In genomic region chr11:1382429-1382828, GRCh38 we compare ENCODE assay signal across 1 cellular context.
TF ChIP-seq lines count a peak whose summit lies in the region.

No MANE protein-coding gene starts in this region.

TF ChIP-seq in HCT116, 20 proteins besides CTCF, POLR2A, EP300 and RAD21 (continued from another document):
- TF ChIP-seq, protein P1, sequence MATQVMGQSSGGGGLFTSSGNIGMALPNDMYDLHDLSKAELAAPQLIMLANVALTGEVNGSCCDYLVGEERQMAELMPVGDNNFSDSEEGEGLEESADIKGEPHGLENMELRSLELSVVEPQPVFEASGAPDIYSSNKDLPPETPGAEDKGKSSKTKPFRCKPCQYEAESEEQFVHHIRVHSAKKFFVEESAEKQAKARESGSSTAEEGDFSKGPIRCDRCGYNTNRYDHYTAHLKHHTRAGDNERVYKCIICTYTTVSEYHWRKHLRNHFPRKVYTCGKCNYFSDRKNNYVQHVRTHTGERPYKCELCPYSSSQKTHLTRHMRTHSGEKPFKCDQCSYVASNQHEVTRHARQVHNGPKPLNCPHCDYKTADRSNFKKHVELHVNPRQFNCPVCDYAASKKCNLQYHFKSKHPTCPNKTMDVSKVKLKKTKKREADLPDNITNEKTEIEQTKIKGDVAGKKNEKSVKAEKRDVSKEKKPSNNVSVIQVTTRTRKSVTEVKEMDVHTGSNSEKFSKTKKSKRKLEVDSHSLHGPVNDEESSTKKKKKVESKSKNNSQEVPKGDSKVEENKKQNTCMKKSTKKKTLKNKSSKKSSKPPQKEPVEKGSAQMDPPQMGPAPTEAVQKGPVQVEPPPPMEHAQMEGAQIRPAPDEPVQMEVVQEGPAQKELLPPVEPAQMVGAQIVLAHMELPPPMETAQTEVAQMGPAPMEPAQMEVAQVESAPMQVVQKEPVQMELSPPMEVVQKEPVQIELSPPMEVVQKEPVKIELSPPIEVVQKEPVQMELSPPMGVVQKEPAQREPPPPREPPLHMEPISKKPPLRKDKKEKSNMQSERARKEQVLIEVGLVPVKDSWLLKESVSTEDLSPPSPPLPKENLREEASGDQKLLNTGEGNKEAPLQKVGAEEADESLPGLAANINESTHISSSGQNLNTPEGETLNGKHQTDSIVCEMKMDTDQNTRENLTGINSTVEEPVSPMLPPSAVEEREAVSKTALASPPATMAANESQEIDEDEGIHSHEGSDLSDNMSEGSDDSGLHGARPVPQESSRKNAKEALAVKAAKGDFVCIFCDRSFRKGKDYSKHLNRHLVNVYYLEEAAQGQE (IDR thresholded peaks at IDR 0.05; ENCODE audit: low read depth) = no peak
- TF ChIP-seq POLR2AphosphoS5 (IDR thresholded peaks at IDR 0.05; ENCODE audit: low read depth, low read length) = no peak
- no peak for TF ChIP-seq ELF1 (IDR thresholded peaks at IDR 0.05; ENCODE audit: borderline replicate concordance, low read depth)
- TF ChIP-seq SP1 (IDR thresholded peaks at IDR 0.05; ENCODE audit: low read depth) = no peak
- TF ChIP-seq CEBPB (IDR thresholded peaks at IDR 0.05; ENCODE audit: low read depth) = no peak
- TF ChIP-seq ZFX (IDR thresholded peaks at IDR 0.05) = no peak
- TF ChIP-seq SIN3A (IDR thresholded peaks at IDR 0.05; ENCODE audit: low read depth) = no peak
